22 cellular contexts compared by ENCODE assay signal in genomic region chr10:64518456-64518855, GRCh38.
A peak's percentile ranks its signal among the peaks of the same experiment; 100 is the strongest.
DNase-seq lines count a peak whose midpoint lies in the region.
"Had no signal": no experiment of that assay in that cellular context is flagged by ENCODE, and none has a peak within 500 bp of the region (broad histone marks: within the 10 kb centered on the region; RNA-seq: fewer than 3 reads in every experiment).

No MANE protein-coding gene starts in this region.

- no peaks in the 10 kb centered on the region for H3K36me3 Mint-ChIP-seq in CD8-positive, alpha-beta memory T cell
- H3K36me3 Mint-ChIP-seq: CD14-positive monocyte had no signal

- CTCF ChIA-PET in CD8-positive, alpha-beta memory T cell (lab: Charles Lee): no interaction called here

- H3K27me3 Mint-ChIP-seq in CD8-positive, alpha-beta memory T cell: peaks cover 0 to 3% of the 10 kb centered on the region in 2 donors
- H3K27me3 Mint-ChIP-seq: CD4-positive, alpha-beta T cell had no signal

- POLR2A ChIA-PET in CD8-positive, alpha-beta memory T cell (lab: Charles Lee): no interaction called here

- no peak overlapping the region for H3K4me3 ChIP-seq in CD8-positive, alpha-beta memory T cell (ENCODE audit: low read length)
- H3K4me3 ChIP-seq: BLaER1 treated with 17β-estradiol and CSF1 and Interleukin-3, amounts not matched to agents 10 nM and 100 nM; HAP-1 had no signal

- H3K27ac Mint-ChIP-seq in CD8-positive, alpha-beta memory T cell: no peak overlapping the region
- H3K27ac Mint-ChIP-seq: CD14-positive monocyte; CD4-positive, alpha-beta T cell; HFFc6 had no signal

- peaks cover 2 to 23% (median 5%) of the 10 kb centered on the region in 5 donors for H3K9me3 Mint-ChIP-seq in CD8-positive, alpha-beta memory T cell
- H3K9me3 Mint-ChIP-seq: CD4-positive, alpha-beta T cell had no signal

- no peaks in the 10 kb centered on the region for H3K4me1 ChIP-seq in CD8-positive, alpha-beta memory T cell (ENCODE audit: insufficient read depth, low read length)
- H3K4me1 ChIP-seq: HAP-1 had no signal

- peak; percentile 35 for DNase-seq in DMS 273 (lab: John Stamatoyannopoulos, UW; ENCODE audit: unreplicated experiment)
- DNase-seq in DMS 273 treated with DMSO at 0.1 percent for 48 hours (lab: John Stamatoyannopoulos, UW): no peak
- peak; percentile 66 for DNase-seq in G401 (ENCODE audit: low spot score)
- DNase-seq in NCI-H82 (lab: John Stamatoyannopoulos, UW): peak; percentile 48
- peak; percentile 63 for DNase-seq in cerebellar cortex (ENCODE audit: low spot score)
- DNase-seq in activated T-cell treated with anti-CD3 and anti-CD28 coated beads, Interleukin-2, amount 50 U/mL, for 1 hour: no peak
- no peak for DNase-seq in CD8-positive, alpha-beta memory T cell
- no peak for DNase-seq in AG20443 (ENCODE audit: low spot score)
- DNase-seq: AML-193; BE2C; Calu3; CD4-positive, alpha-beta T cell; COR-L47; DMS79; EL; GF-D8; GOT3; HFFc6 had no signal

- no peaks in the 10 kb centered on the region for H3K36me3 ChIP-seq in CD8-positive, alpha-beta memory T cell (ENCODE audit: insufficient read depth, low read length)
- H3K36me3 ChIP-seq: BE2C; BLaER1 treated with 17β-estradiol and CSF1 and Interleukin-3, amounts not matched to agents 10 nM and 100 nM; HAP-1 had no signal

- no peaks in the 10 kb centered on the region for H3K27me3 ChIP-seq in CD8-positive, alpha-beta memory T cell (ENCODE audit: insufficient read depth, low read length, poor library complexity, severe bottlenecking)
- H3K27me3 ChIP-seq: BE2C; BLaER1 treated with 17β-estradiol and CSF1 and Interleukin-3, amounts not matched to agents 10 nM and 100 nM had no signal

- no peak overlapping the region for H3K4me3 Mint-ChIP-seq in CD8-positive, alpha-beta memory T cell
- H3K4me3 Mint-ChIP-seq: CD14-positive monocyte; CD4-positive, alpha-beta T cell; HFFc6 had no signal

- no peaks in the 10 kb centered on the region for H3K4me1 Mint-ChIP-seq in CD8-positive, alpha-beta memory T cell
- H3K4me1 Mint-ChIP-seq: CD14-positive monocyte had no signal

- H3K9me3 ChIP-seq in CD8-positive, alpha-beta memory T cell (ENCODE audit: low read length): no peaks in the 10 kb centered on the region
- H3K9me3 ChIP-seq: BE2C; BLaER1 treated with 17β-estradiol and CSF1 and Interleukin-3, amounts not matched to agents 10 nM and 100 nM; HAP-1 had no signal

- in situ Hi-C loops in G401 (cut with HindIII; ENCODE audit: low sequenced_read_pairs): no loop called here

- H3K27ac ChIP-seq in CD8-positive, alpha-beta memory T cell (ENCODE audit: low read depth, low read length): no peak overlapping the region
- H3K27ac ChIP-seq: 22Rv1; BLaER1 treated with 17β-estradiol and CSF1 and Interleukin-3, amounts not matched to agents 10 nM and 100 nM had no signal

Comparison
In these comparisons a context has a peak if more than half of its experiments do, and no peak if none do; other contexts are left out.
1. DNase-seq: peak in DMS 273 (single experiment), G401 (single experiment), NCI-H82 (single experiment) and cerebellar cortex (single experiment); none in DMS 273 treated with DMSO at 0.1 percent for 48 hours (single experiment), activated T-cell treated with anti-CD3 and anti-CD28 coated beads, Interleukin-2, amount 50 U/mL, for 1 hour (single experiment), CD8-positive, alpha-beta memory T cell (0 of 5) and AG20443 (single experiment).